1 cellular context compared by ENCODE assay signal in the genomic region with DNA sequence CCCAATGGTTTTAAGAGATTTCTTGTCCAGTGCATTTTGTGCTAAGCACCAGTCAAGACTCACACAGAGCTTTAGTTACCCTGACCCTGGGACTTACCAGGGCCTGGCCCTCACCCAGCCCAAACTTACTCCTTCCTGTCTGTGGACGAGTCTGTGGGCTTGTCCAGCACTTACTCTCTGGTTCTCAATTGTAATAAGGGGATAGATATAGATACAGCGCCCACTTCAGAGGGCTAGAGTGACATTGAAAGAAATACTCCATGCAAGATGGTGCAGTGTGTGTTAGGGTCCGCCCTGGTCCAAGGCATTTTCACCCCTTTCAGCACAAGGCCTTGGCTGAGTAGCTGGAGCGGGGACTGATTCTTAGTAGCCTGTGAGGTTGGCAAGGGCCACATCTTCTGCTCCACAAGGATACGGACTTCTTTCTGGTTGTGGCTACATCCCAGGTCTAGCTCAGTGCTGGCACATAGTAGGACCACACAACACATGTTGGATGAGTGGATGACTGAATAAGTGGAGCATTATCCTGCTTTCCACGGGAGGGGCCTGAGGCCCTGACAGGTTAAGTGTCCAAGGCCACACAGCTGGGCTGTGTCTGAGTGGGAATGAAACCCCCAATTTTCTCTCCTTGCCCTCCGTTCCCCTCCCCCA.
TF ChIP-seq lines count a peak whose summit lies in the region.

No MANE protein-coding gene starts in this region.

TF ChIP-seq in HCT116, 20 proteins besides CTCF, POLR2A, EP300 and RAD21 (continued from another document):
- TF ChIP-seq, protein P1, sequence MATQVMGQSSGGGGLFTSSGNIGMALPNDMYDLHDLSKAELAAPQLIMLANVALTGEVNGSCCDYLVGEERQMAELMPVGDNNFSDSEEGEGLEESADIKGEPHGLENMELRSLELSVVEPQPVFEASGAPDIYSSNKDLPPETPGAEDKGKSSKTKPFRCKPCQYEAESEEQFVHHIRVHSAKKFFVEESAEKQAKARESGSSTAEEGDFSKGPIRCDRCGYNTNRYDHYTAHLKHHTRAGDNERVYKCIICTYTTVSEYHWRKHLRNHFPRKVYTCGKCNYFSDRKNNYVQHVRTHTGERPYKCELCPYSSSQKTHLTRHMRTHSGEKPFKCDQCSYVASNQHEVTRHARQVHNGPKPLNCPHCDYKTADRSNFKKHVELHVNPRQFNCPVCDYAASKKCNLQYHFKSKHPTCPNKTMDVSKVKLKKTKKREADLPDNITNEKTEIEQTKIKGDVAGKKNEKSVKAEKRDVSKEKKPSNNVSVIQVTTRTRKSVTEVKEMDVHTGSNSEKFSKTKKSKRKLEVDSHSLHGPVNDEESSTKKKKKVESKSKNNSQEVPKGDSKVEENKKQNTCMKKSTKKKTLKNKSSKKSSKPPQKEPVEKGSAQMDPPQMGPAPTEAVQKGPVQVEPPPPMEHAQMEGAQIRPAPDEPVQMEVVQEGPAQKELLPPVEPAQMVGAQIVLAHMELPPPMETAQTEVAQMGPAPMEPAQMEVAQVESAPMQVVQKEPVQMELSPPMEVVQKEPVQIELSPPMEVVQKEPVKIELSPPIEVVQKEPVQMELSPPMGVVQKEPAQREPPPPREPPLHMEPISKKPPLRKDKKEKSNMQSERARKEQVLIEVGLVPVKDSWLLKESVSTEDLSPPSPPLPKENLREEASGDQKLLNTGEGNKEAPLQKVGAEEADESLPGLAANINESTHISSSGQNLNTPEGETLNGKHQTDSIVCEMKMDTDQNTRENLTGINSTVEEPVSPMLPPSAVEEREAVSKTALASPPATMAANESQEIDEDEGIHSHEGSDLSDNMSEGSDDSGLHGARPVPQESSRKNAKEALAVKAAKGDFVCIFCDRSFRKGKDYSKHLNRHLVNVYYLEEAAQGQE (IDR thresholded peaks at IDR 0.05; ENCODE audit: low read depth), result no peak
- TF ChIP-seq FOSL1 (IDR thresholded peaks at IDR 0.05; ENCODE audit: low read depth) (no peak), CEBPB (IDR thresholded peaks at IDR 0.05; ENCODE audit: low read depth) (no peak), EZH2 (IDR thresholded peaks at IDR 0.05) (no peak), EGR1 (IDR thresholded peaks at IDR 0.05; ENCODE audit: low read depth) (no peak), CBX3 (IDR thresholded peaks at IDR 0.05; ENCODE audit: low read depth) (no peak), YY1 (IDR thresholded peaks at IDR 0.05; ENCODE audit: extremely low read depth, insufficient replicate concordance, low read depth, low read length) (no peak), ZNF274 (IDR thresholded peaks at IDR 0.05; ENCODE audit: low read depth, low read length) (no peak), ZFX (IDR thresholded peaks at IDR 0.05) (no peak), EZH2phosphoT487 (IDR thresholded peaks at IDR 0.05; ENCODE audit: borderline replicate concordance) (no peak), JUND (IDR thresholded peaks at IDR 0.05) (no peak), POLR2AphosphoS5 (IDR thresholded peaks at IDR 0.05; ENCODE audit: low read depth, low read length) (no peak), SRF (IDR thresholded peaks at IDR 0.05; ENCODE audit: low read depth) (no peak), TCF7L2 (IDR thresholded peaks at IDR 0.05; ENCODE audit: borderline replicate concordance, extremely low read depth, insufficient read depth, insufficient read length) (no peak), SP1 (IDR thresholded peaks at IDR 0.05; ENCODE audit: low read depth) (no peak), ELF1 (IDR thresholded peaks at IDR 0.05; ENCODE audit: borderline replicate concordance, low read depth) (no peak)
- TF ChIP-seq, protein P2, sequence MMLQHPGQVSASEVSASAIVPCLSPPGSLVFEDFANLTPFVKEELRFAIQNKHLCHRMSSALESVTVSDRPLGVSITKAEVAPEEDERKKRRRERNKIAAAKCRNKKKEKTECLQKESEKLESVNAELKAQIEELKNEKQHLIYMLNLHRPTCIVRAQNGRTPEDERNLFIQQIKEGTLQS (IDR thresholded peaks at IDR 0.05), result no peak
- TF ChIP-seq, protein P3, sequence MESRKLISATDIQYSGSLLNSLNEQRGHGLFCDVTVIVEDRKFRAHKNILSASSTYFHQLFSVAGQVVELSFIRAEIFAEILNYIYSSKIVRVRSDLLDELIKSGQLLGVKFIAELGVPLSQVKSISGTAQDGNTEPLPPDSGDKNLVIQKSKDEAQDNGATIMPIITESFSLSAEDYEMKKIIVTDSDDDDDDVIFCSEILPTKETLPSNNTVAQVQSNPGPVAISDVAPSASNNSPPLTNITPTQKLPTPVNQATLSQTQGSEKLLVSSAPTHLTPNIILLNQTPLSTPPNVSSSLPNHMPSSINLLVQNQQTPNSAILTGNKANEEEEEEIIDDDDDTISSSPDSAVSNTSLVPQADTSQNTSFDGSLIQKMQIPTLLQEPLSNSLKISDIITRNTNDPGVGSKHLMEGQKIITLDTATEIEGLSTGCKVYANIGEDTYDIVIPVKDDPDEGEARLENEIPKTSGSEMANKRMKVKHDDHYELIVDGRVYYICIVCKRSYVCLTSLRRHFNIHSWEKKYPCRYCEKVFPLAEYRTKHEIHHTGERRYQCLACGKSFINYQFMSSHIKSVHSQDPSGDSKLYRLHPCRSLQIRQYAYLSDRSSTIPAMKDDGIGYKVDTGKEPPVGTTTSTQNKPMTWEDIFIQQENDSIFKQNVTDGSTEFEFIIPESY (IDR thresholded peaks at IDR 0.05; ENCODE audit: extremely low read depth, insufficient replicate concordance, low read length), result no peak
- TF ChIP-seq, protein P4, sequence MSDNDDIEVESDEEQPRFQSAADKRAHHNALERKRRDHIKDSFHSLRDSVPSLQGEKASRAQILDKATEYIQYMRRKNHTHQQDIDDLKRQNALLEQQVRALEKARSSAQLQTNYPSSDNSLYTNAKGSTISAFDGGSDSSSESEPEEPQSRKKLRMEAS (IDR thresholded peaks at IDR 0.05), result no peak
